In genomic region chr15:70200003-70200410, GRCh38 we compare ENCODE assay signal across 1 cellular context.
TF ChIP-seq lines count a peak whose summit lies in the region.

No MANE protein-coding gene starts in this region.

TF ChIP-seq in SK-N-SH, 30 proteins besides CTCF, POLR2A, EP300 and RAD21 (continued from another document):
- TF ChIP-seq NRF1 (IDR thresholded peaks at IDR 0.05; ENCODE audit: low read depth, low read length) (no peak), MEF2A (IDR thresholded peaks at IDR 0.05; ENCODE audit: borderline replicate concordance, low read depth) (no peak), FOXJ3 (CRISPR knock-in tag; IDR thresholded peaks at IDR 0.05) (no peak), FOXM1 (IDR thresholded peaks at IDR 0.05; ENCODE audit: low read depth) (no peak), RFX5 (IDR thresholded peaks at IDR 0.05; ENCODE audit: low read length) (no peak), FOSL2 (IDR thresholded peaks at IDR 0.05; ENCODE audit: borderline replicate concordance, low read depth) (no peak), USF1 (IDR thresholded peaks at IDR 0.05; ENCODE audit: borderline replicate concordance, low read depth) (no peak), IRF3 (IDR thresholded peaks at IDR 0.05; ENCODE audit: low read depth, low read length) (no peak), EZH2phosphoT487 (IDR thresholded peaks at IDR 0.05; ENCODE audit: borderline replicate concordance, low read depth) (no peak)
